ENCODE assay signal across 9 cellular contexts in genomic region chr1:145286924-145287555, GRCh38. TPM values are rescaled to one million over a fixed set of nuclear protein-coding genes. Genes with fewer than 3 reads are reported as not detected.
DNase-seq lines count a peak whose midpoint lies in the region; ATAC-seq and TF ChIP-seq lines count a peak whose summit lies in the region.
"Not testable (repeated sequence)": the region's sequence is repeated elsewhere in the genome, so short reads cannot be mapped to it uniquely, and the experiment has no call there.
"Had no signal": no experiment of that assay in that cellular context is flagged by ENCODE, and none has a peak within 500 bp of the region (broad histone marks: within the 10 kb centered on the region; RNA-seq: fewer than 3 reads in every experiment).

No MANE protein-coding gene starts in this region.

- peak overlapping the region; percentile 89 for H3K4me3 Mint-ChIP-seq in activated T-cell treated with anti-CD3 and anti-CD28 coated beads, Interleukin-2, amount 50 U/mL, for 4 hours
- H3K4me3 Mint-ChIP-seq in chondrocyte (ENCODE audit: unreplicated experiment): peak overlapping the region; percentile 76

- ATAC-seq in activated T-cell treated with anti-CD3 and anti-CD28 coated beads, Interleukin-2, amount 50 U/mL, for 4 hours; heart right ventricle: not testable (repeated sequence)

- peak overlapping the region; percentile 71 for H3K27ac Mint-ChIP-seq in chondrocyte (ENCODE audit: unreplicated experiment)

- H3K9me3 ChIP-seq in SK-N-MC (ENCODE audit: low read depth, low read length); heart right ventricle: not testable (repeated sequence)

- not testable (repeated sequence) for H3K36me3 ChIP-seq in SK-N-MC (ENCODE audit: insufficient read depth, low read length); heart right ventricle

- not testable (repeated sequence) for H3K9ac ChIP-seq in SK-N-MC (ENCODE audit: insufficient read length)

- DNase-seq in H4 (ENCODE audit: low spot score) (peak; percentile 0), chondrocyte (ENCODE audit: low spot score) (peak; percentile 26), heart right ventricle (peak in 1 of 2 donors; percentile 5), myocyte (ENCODE audit: low read depth) (peak; percentile 14)
- not testable (repeated sequence) for DNase-seq in SK-N-MC (ENCODE audit: low read depth, low spot score)
- DNase-seq in activated T-cell treated with anti-CD3 and anti-CD28 coated beads, Interleukin-2, amount 50 U/mL, for 4 hours: peak; percentile 27
- DNase-seq in stimulated activated CD4-positive, alpha-beta T cell treated with anti-CD3 and anti-CD28 coated beads, Interleukin-12 subunit alpha, Interleukin-12 subunit beta, amount 100 ng/mL, for 24 hours (ENCODE audit: low read depth in 2 of 2): peak; percentile 0 to 3

- peak overlapping the region; percentile 85 for H3K27ac ChIP-seq in 22Rv1
- H3K27ac ChIP-seq in SK-N-MC: not testable (repeated sequence)
- peak overlapping the region in 1 of 10 donors; percentile 56 for H3K27ac ChIP-seq in heart right ventricle

- not testable (repeated sequence) for TF ChIP-seq CTCF in 22Rv1 (IDR thresholded peaks at IDR 0.05)
- peak; percentile 66 for TF ChIP-seq CTCF in chondrocyte (IDR thresholded peaks at IDR 0.05)
- peak in 4 of 9 donors; percentile 15 to 19 (median 16) for TF ChIP-seq CTCF in heart right ventricle (IDR thresholded peaks at IDR 0.05)

- peak overlapping the region; percentile 70 for H3K4me3 ChIP-seq in SK-N-MC
- peak overlapping the region in 8 of 10 donors; percentile 17 to 53 (median 47) for H3K4me3 ChIP-seq in heart right ventricle

- H3K27me3 ChIP-seq in heart right ventricle: not testable (repeated sequence)

- H3K4me1 ChIP-seq in heart right ventricle: not testable (repeated sequence)

- intact Hi-C loops in heart right ventricle (cut with DNase I): not testable (repeated sequence)

- not testable (repeated sequence) for H3K9me3 Mint-ChIP-seq in activated T-cell treated with anti-CD3 and anti-CD28 coated beads, Interleukin-2, amount 50 U/mL, for 4 hours; chondrocyte (ENCODE audit: low read depth)

- 1 to 5% methylated on average over 15 to 29 of the region's 41 CpGs for WGBS in heart right ventricle, 2 donors

- not testable (repeated sequence) for H3K36me3 Mint-ChIP-seq in activated T-cell treated with anti-CD3 and anti-CD28 coated beads, Interleukin-2, amount 50 U/mL, for 4 hours (ENCODE audit: insufficient read depth); chondrocyte (ENCODE audit: low read depth)

- not testable (repeated sequence) for H3K4me1 Mint-ChIP-seq in activated T-cell treated with anti-CD3 and anti-CD28 coated beads, Interleukin-2, amount 50 U/mL, for 4 hours (ENCODE audit: low read depth); chondrocyte (ENCODE audit: low read depth)

- H3K27me3 Mint-ChIP-seq in activated T-cell treated with anti-CD3 and anti-CD28 coated beads, Interleukin-2, amount 50 U/mL, for 4 hours (ENCODE audit: low read depth); chondrocyte (ENCODE audit: low read depth): not testable (repeated sequence)

RNA-seq across cellular contexts. Expression of gene PPIAL4D, which starts 45.1 kb away (rescaled TPM):
- not detected in 2 replicates for total RNA-seq in H4 (2014; rRNA removed; shearing (Covaris generic))
- total RNA-seq in activated T-cell treated with anti-CD3 and anti-CD28 coated beads, Interleukin-2, amount 50 U/mL, for 4 hours: not detected
- total RNA-seq in chondrocyte (not detected in 3 replicates), heart right ventricle (not detected), myocyte (not detected in 2 replicates)
- not detected for polyA plus RNA-seq in heart right ventricle
- not detected for polyA plus RNA-seq in myocyte (2012)
- total RNA-seq: frontal cortex had no signal
